In the genomic region with DNA sequence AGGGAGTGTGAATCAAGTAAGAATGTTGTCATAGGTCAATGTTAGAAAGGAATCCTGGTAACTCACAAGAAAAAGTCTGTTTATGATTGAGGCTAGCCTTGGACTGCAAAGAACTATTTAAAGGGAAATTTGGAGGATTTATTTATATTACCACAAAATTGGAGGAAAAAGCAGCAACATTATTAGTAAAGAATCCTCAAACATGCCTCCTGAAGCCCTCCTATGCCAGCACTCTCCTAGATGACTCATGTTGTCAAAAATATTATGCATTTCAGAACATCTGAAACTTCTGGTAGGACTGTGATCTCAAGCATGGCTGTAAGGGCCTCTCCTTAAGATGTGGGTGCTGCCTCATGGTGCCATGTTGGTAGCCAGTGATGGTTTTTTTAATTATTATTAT, we compare ENCODE assay signal across 29 cellular contexts.
"Had no signal": no experiment of that assay in that cellular context is flagged by ENCODE, and none has a peak within 500 bp of the region (broad histone marks: within the 10 kb centered on the region; RNA-seq: fewer than 3 reads in every experiment).

No MANE protein-coding gene starts in this region.

- H3K4me3 ChIP-seq: adrenal gland, body of pancreas, K562, Peyer's patch had no signal

- H3K27me3 ChIP-seq: adrenal gland, body of pancreas, Peyer's patch had no signal

- H3K36me3 ChIP-seq: adrenal gland, Peyer's patch had no signal

- ATAC-seq: activated T-helper 17 cell treated with anti-CD3 and anti-CD28 coated beads, Interleukin-2, amount 50 U/mL, for 72 hours; body of pancreas; K562; T-cell had no signal

- H3K9me3 ChIP-seq: adrenal gland, body of pancreas, Peyer's patch had no signal

- H3K27ac ChIP-seq: adrenal gland, body of pancreas, Peyer's patch, RWPE1, VCaP had no signal

- DNase-seq: activated CD4-positive, alpha-beta memory T cell treated with anti-CD3 and anti-CD28 coated beads, Interleukin-2, amount 10 ng/mL, durations not matched to agents 7 days and 5 days; activated CD4-positive, alpha-beta T cell treated with anti-CD3 and anti-CD28 coated beads, Interleukin-2, amount 50 U/mL, for 1 hour; activated CD4-positive, CD25-positive, alpha-beta regulatory T cell; activated gamma-delta T cell; activated naive CD4-positive, alpha-beta T cell treated with anti-CD3 and anti-CD28 coated beads for 36 hours; activated naive CD8-positive, alpha-beta T cell treated with anti-CD3 and anti-CD28 coated beads for 36 hours; activated T-cell treated with anti-CD3 and anti-CD28 coated beads for 4 hours; activated T-cell treated with anti-CD3 and anti-CD28 coated beads, Interleukin-2, amount 50 U/mL, for 48 hours; adrenal gland; anterior cingulate cortex; body of pancreas; Karpas-422; NCI-H1092; NCI-H1417 treated with DMSO at 0.1 percent for 48 hours; NCI-H1694; NCI-H2029; NCI-H2107; NCI-H2171 treated with DMSO at 0.1 percent for 48 hours; NCI-H226; NCI-H526 treated with DMSO at 0.1 percent for 48 hours; Peyer's patch; Right ventricle myocardium superior; T-cell; T-helper 2 cell; T1000 had no signal

- H3K4me1 ChIP-seq: adrenal gland, body of pancreas, Peyer's patch had no signal
